7 cellular contexts compared by ENCODE assay signal in genomic region chr16:29790183-29790948, GRCh38. TPM values are rescaled to one million over a fixed set of nuclear protein-coding genes. Genes with fewer than 3 reads are reported as not detected.
DNase-seq lines count a peak whose midpoint lies in the region; ATAC-seq and TF ChIP-seq lines count a peak whose summit lies in the region.

TSS of gene KIF22 (plus strand) at chr16:29790751. CDS start at chr16:29790760, 9 bp downstream.

- in situ Hi-C loops in astrocyte of the cerebellum (cut with HindIII; ENCODE audit: low sequenced_read_pairs), result no loop called here

- DNase-seq in NCI-H2029 treated with DMSO at 0.1 percent for 48 hours (lab: John Stamatoyannopoulos, UW) (peak; percentile 84), T-helper 9 cell (peak; percentile 99), astrocyte of the cerebellum (ENCODE audit: low read depth) (peak; percentile 97), hepatic stellate cell (ENCODE audit: low spot score) (peak; percentile 99), renal cortical epithelial cell (ENCODE audit: low read depth) (peak; percentile 93)

- ATAC-seq in GM18508 (IDR thresholded peaks at IDR 0.05; ENCODE audit: insufficient read depth, unreplicated experiment), result peak; percentile 82
- peak; percentile 96 for ATAC-seq in HG03025 (IDR thresholded peaks at IDR 0.05; ENCODE audit: low FRiP score, unreplicated experiment)

- H3K4me3 ChIP-seq in astrocyte of the cerebellum (ENCODE audit: low read depth, low read length), result peak within 1 kb of the TSS; percentile 92

- TF ChIP-seq CTCF in astrocyte of the cerebellum (IDR thresholded peaks at IDR 0.05; ENCODE audit: low read depth, low read length, missing control alignments), result peak; percentile 71

RNA-seq across cellular contexts. Expression of gene KIF22, which starts in this region (rescaled TPM):
- 14.0 and 29.5 TPM in 2 replicates for total RNA-seq in renal cortical epithelial cell

Comparison
In these comparisons a context has a peak if more than half of its experiments do, and no peak if none do; other contexts are left out.
1. Peak in every context shown above with its lines: DNase-seq, ATAC-seq and H3K4me3 ChIP-seq.